ENCODE assay signal across 8 cellular contexts in the genomic region with DNA sequence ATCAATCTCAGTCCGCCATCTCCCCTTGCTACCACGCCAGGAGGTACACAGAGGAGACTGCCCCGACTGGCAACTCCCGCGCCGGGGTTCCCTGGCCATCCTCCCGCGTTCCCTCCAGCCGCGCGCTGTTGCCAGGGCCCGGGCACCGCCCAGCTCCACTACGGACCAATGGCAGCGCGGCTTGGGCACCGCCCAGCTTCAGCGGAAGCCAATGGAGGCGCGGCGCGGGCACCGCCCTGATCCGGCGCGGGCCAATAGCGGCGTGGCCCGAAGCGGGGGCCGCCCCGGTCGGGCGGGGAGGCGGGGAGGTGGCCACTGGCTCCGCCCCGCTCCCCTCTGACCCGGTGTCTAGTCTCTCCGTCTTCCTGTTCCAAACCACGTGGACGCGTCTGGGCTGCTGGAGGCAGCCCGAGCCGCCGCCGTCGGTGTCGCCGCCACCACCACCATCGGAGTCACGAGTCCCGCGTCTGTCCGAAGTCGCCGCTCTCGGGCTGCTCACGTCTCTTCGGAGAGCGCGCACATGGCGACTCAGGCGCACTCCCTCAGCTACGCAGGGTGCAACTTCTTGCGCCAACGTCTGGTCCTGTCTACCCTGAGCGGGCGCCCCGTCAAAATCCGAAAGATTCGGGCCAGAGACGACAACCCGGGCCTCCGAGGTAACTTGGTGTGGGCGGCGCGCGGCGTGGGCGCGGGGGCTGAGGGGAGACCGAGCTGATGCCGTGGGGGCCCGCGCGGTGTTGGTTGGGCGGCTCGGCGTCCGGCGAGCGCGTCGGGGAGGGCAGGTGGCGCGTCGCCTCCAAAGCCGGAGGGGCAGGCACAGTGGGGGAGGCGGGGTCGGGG. TPM values are rescaled to one million over a fixed set of nuclear protein-coding genes. Genes with fewer than 3 reads are reported as not detected.
DNase-seq lines count a peak whose midpoint lies in the region; ATAC-seq and TF ChIP-seq lines count a peak whose summit lies in the region.

A gene with protein sequence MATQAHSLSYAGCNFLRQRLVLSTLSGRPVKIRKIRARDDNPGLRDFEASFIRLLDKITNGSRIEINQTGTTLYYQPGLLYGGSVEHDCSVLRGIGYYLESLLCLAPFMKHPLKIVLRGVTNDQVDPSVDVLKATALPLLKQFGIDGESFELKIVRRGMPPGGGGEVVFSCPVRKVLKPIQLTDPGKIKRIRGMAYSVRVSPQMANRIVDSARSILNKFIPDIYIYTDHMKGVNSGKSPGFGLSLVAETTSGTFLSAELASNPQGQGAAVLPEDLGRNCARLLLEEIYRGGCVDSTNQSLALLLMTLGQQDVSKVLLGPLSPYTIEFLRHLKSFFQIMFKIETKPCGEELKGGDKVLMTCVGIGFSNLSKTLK (plus strand): TSS at position 373 of the 840 bp plus-strand sequence. CDS start 148 bp downstream, at position 521.

- no peaks in the 10 kb centered on the region for H3K36me3 ChIP-seq in heart left ventricle

- peaks cover 13% of the 10 kb centered on the region for H3K4me1 Mint-ChIP-seq in type B pancreatic cell (ENCODE audit: unreplicated experiment)

- ATAC-seq in HG02798 (IDR thresholded peaks at IDR 0.05; ENCODE audit: poor library complexity, unreplicated experiment) (peak; percentile 98), heart left ventricle (peak; percentile 99 to 100 (median 99))

- WGBS in adipose tissue, 3 donors: 0 to 1% (median 1%) methylated on average over 91 to 100 of the region's 100 CpGs
- whole genome bisulfite sequencing in heart left ventricle, 4 donors: 0 to 1% (median 0%) methylated on average over 38 to 100 of the region's 100 CpGs

- no peaks in the 10 kb centered on the region for H3K9me3 ChIP-seq in heart left ventricle

- no peaks in the 10 kb centered on the region for H3K9me3 Mint-ChIP-seq in type B pancreatic cell

- peak; percentile 94 for DNase-seq in NCI-H1436 (lab: John Stamatoyannopoulos, UW)
- DNase-seq in T follicular helper cell (ENCODE audit: low read depth): peak; percentile 94
- peak; percentile 96 to 98 (median 96) for DNase-seq in heart left ventricle
- DNase-seq in pons (ENCODE audit: low spot score): peak; percentile 97
- peak; percentile 98 for DNase-seq in type B pancreatic cell (ENCODE audit: extremely low spot score, unreplicated experiment)

- intact Hi-C loops in heart left ventricle (cut with DNase I): loop anchor here in 8 of 10 donors (1.0 to 10.0 kb wide), 4 partner anchors 48 to 195 kb away; a partner anchor contains a TSS

- no peaks in the 10 kb centered on the region for H3K27me3 ChIP-seq in heart left ventricle

- H3K36me3 Mint-ChIP-seq in type B pancreatic cell: no peaks in the 10 kb centered on the region

- peak within 1 kb of the TSS; percentile 91 for H3K27ac Mint-ChIP-seq in type B pancreatic cell

- peaks cover 0 to 26% (median 17%) of the 10 kb centered on the region in 12 donors for H3K4me1 ChIP-seq in heart left ventricle

- no peak for TF ChIP-seq CTCF in GM12875 (IDR thresholded peaks at IDR 0.05; ENCODE audit: borderline replicate concordance, insufficient read depth, low read depth, low read length)
- TF ChIP-seq CTCF in heart left ventricle (IDR thresholded peaks at IDR 0.05): no peak
- TF ChIP-seq CTCF in type B pancreatic cell (conservative IDR thresholded peaks at IDR 0.05): no peak

- H3K27ac ChIP-seq in adipose tissue (ENCODE audit: low read depth, low read length) (no peak within 1 kb of the TSS), heart left ventricle (peak within 1 kb of the TSS; percentile 46 to 88 (median 81))

- TF ChIP-seq POLR2A in heart left ventricle (IDR thresholded peaks at IDR 0.05): peak in 1 of 2 donors; percentile 67

- H3K27me3 Mint-ChIP-seq in type B pancreatic cell: peaks cover 7% of the 10 kb centered on the region

- H3K4me3 ChIP-seq in GM12875 (ENCODE audit: low read depth, low read length) (peak within 1 kb of the TSS; percentile 86), heart left ventricle (peak within 1 kb of the TSS; percentile 62 to 98 (median 88))

- H3K4me3 Mint-ChIP-seq in type B pancreatic cell: peak within 1 kb of the TSS; percentile 98

RNA-seq across cellular contexts. Expression of the gene that starts here (rescaled TPM):
- polyA plus RNA-seq in adipose tissue (10 to 100 TPM; 29.8 to 37.6 (median 36.5) TPM), heart left ventricle (10 to 100 TPM in 1 of 2 donors, 1 to 10 TPM in 1; 3.8 to 11.3 TPM)
- total RNA-seq in heart left ventricle (10 to 100 TPM in 1 of 9 donors, 1 to 10 TPM in 8; 5.1 to 10.1 (median 7.2) TPM), type B pancreatic cell (ENCODE audit: low replicate concordance) (12.9 and 15.6 TPM in 2 replicates)
